8 cellular contexts compared by ENCODE assay signal in genomic region chr14:24332094-24332983, GRCh38.
DNase-seq lines count a peak whose midpoint lies in the region; ATAC-seq lines count a peak whose summit lies in the region.

No MANE protein-coding gene starts in this region.

- H3K27me3 ChIP-seq in ACC112 (ENCODE audit: insufficient read depth, low read length): peaks cover 18% of the 10 kb centered on the region

- H3K4me3 ChIP-seq in ACC112 (ENCODE audit: low read depth, low read length): peak overlapping the region; percentile 64

- no peaks in the 10 kb centered on the region for H3K36me3 ChIP-seq in ACC112 (ENCODE audit: insufficient read depth, low read length)

- peak overlapping the region; percentile 48 for H2AFZ ChIP-seq in ACC112 (ENCODE audit: low read length, unreplicated experiment)

- no peaks in the 10 kb centered on the region for H3K79me2 ChIP-seq in ACC112 (ENCODE audit: control insufficient read depth, insufficient read depth, low read length, unreplicated experiment)

- H3K27ac ChIP-seq in ACC112 (ENCODE audit: low read depth, low read length): no peak overlapping the region

- DNase-seq in NCI-H2107 (lab: John Stamatoyannopoulos, UW) (peak; percentile 77), cerebellar cortex (ENCODE audit: low spot score) (peak; percentile 56), left kidney (ENCODE audit: low read depth, low spot score) (peak; percentile 93)
- DNase-seq in stimulated activated CD4-positive, alpha-beta T cell treated with anti-CD3 and anti-CD28 coated beads, Interleukin-4, amount 100 ng/mL, for 24 hours: peak; percentile 89

- peaks cover 4% of the 10 kb centered on the region for H3K4me1 ChIP-seq in ACC112 (ENCODE audit: control insufficient read depth, insufficient read depth, low read length, unreplicated experiment)

- ATAC-seq in GM18508 (IDR thresholded peaks at IDR 0.05; ENCODE audit: insufficient read depth, unreplicated experiment) (peak; percentile 51), HG03025 (IDR thresholded peaks at IDR 0.05; ENCODE audit: low FRiP score, unreplicated experiment) (peak; percentile 82)
- ATAC-seq in activated CD4-positive, CD25-positive, alpha-beta regulatory T cell treated with anti-CD3 and anti-CD28 coated beads, Interleukin-2, amount 50 U/mL, for 24 hours: peak; percentile 85
